In genomic region chr21:46000182-46000730, GRCh38 we compare ENCODE assay signal across 14 cellular contexts. TPM values are rescaled to one million over a fixed set of nuclear protein-coding genes. Genes with fewer than 3 reads are reported as not detected.
A peak's percentile ranks its signal among the peaks of the same experiment; 100 is the strongest.
DNase-seq lines count a peak whose midpoint lies in the region; ATAC-seq and TF ChIP-seq lines count a peak whose summit lies in the region.
"Had no signal": no experiment of that assay in that cellular context is flagged by ENCODE, and none has a peak within 500 bp of the region (broad histone marks: within the 10 kb centered on the region; RNA-seq: fewer than 3 reads in every experiment).

No MANE protein-coding gene starts in this region.

- H3K27me3 ChIP-seq in breast epithelium (no peaks in the 10 kb centered on the region), mammary epithelial cell (ENCODE audit: insufficient read depth, low read length) (no peaks in the 10 kb centered on the region), testis (no peaks in the 10 kb centered on the region)

- H3K4me3 Mint-ChIP-seq in endothelial cell (ENCODE audit: unreplicated experiment), result no peak overlapping the region
- H3K4me3 Mint-ChIP-seq: nephron progenitor cell had no signal

- no peak for TF ChIP-seq POLR2A in breast epithelium (IDR thresholded peaks at IDR 0.05)
- TF ChIP-seq POLR2A in testis (IDR thresholded peaks at IDR 0.05), result no peak

- dilution Hi-C loops in mammary epithelial cell (cut with HindIII; ENCODE audit: low sequenced_read_pairs), result loop anchor here (5.0 to 10.0 kb wide), 2 partner anchors 52 to 105 kb away; no protein-coding TSS in a partner anchor

- ATAC-seq in mucosa of descending colon, result no peak
- ATAC-seq in GM18511 (IDR thresholded peaks at IDR 0.05; ENCODE audit: unreplicated experiment), result no peak

- H3K4me1 Mint-ChIP-seq in endothelial cell (ENCODE audit: unreplicated experiment), result no peaks in the 10 kb centered on the region

- TF ChIP-seq CTCF in breast epithelium (IDR thresholded peaks at IDR 0.05) (no peak), mammary epithelial cell (conservative IDR thresholded peaks at IDR 0.05 in 1 of 2, IDR thresholded peaks at IDR 0.05 in 1 of 2; ENCODE audit: extremely low read depth in 1 of 2, insufficient read depth in 1 of 2, low read depth in 1 of 2, low read length in 2 of 2) (no peak), endothelial cell (IDR thresholded peaks at IDR 0.05; ENCODE audit: unreplicated experiment) (no peak), mucosa of descending colon (IDR thresholded peaks at IDR 0.05) (no peak), testis (IDR thresholded peaks at IDR 0.05) (no peak)

- 86% methylated on average over 8 of the region's 27 CpGs for WGBS in mammary epithelial cell (ENCODE audit: low coverage, missing lambda C conversion rate)
- 76 to 90% methylated on average over 5 to 25 of the region's 27 CpGs for WGBS in testis, 2 donors

- H3K27me3 Mint-ChIP-seq in endothelial cell (ENCODE audit: unreplicated experiment), result peaks cover 1% of the 10 kb centered on the region

- H3K36me3 ChIP-seq in breast epithelium, result no peaks in the 10 kb centered on the region
- no peaks in the 10 kb centered on the region for H3K36me3 ChIP-seq in mammary epithelial cell (ENCODE audit: insufficient read depth, low read length)
- H3K36me3 ChIP-seq in mucosa of descending colon (ENCODE audit: low read depth), result no peaks in the 10 kb centered on the region
- H3K36me3 ChIP-seq in testis (ENCODE audit: low read depth, missing control alignments), result no peaks in the 10 kb centered on the region

- intact Hi-C loops in breast epithelium (cut with DNase I; ENCODE audit: low total_unique reads) (no loop called here), mammary epithelial cell (cut with micrococcal nuclease) (no loop called here), mucosa of descending colon (cut with DNase I, micrococcal nuclease) (no loop called here), testis (cut with DNase I; ENCODE audit: low total_unique reads) (no loop called here)

- H4K20me1 ChIP-seq in mammary epithelial cell (ENCODE audit: insufficient read depth, low read length), result no peaks in the 10 kb centered on the region

- H2AFZ ChIP-seq in mammary epithelial cell (ENCODE audit: low read depth, low read length), result no peak overlapping the region

- H3K9me3 ChIP-seq in breast epithelium (peaks cover 0 to 4% of the 10 kb centered on the region in 2 donors), mammary epithelial cell (replicated peaks; ENCODE audit: insufficient read depth, low read length) (peaks cover 6% of the 10 kb centered on the region), mucosa of descending colon (no peaks in the 10 kb centered on the region), testis (no peaks in the 10 kb centered on the region)

- H3K4me3 ChIP-seq in breast epithelium (no peak overlapping the region), mammary epithelial cell (replicated peaks in 1 of 3; ENCODE audit: insufficient read depth in 1 of 3, low read depth in 2 of 3, low read length in 3 of 3) (no peak overlapping the region), mucosa of descending colon (no peak overlapping the region), testis (no peak overlapping the region)

- no peaks in the 10 kb centered on the region for H3K4me1 ChIP-seq in breast epithelium
- H3K4me1 ChIP-seq in mammary epithelial cell (ENCODE audit: insufficient read depth, low read length), result peaks cover 7% of the 10 kb centered on the region
- H3K4me1 ChIP-seq in mucosa of descending colon (ENCODE audit: low read depth), result no peaks in the 10 kb centered on the region
- no peaks in the 10 kb centered on the region for H3K4me1 ChIP-seq in testis

- in situ Hi-C loops in mammary epithelial cell (cut with MboI; ENCODE audit: low sequenced_read_pairs in 2 of 2), result no loop called here

- H3K27ac Mint-ChIP-seq in endothelial cell (ENCODE audit: unreplicated experiment), result no peak overlapping the region
- H3K27ac Mint-ChIP-seq: nephron progenitor cell had no signal

- no TSS peak for BruUV-seq in mammary epithelial cell (replicated peaks; lab: Mats Ljungman, UMichigan)

- CTCF ChIA-PET in mammary epithelial cell (lab: Charles Lee; ENCODE audit: low non-redundant PET), result no interaction called here

- DNase-seq in breast epithelium (ENCODE audit: low spot score in 2 of 2), result peak; percentile 2 to 36
- DNase-seq in mammary epithelial cell, result no peak
- peak; percentile 2 for DNase-seq in endothelial cell (ENCODE audit: low spot score)
- peak in 2 of 3 donors; percentile 18 to 30 for DNase-seq in mucosa of descending colon
- DNase-seq in testis, result peak; percentile 12
- no peak for DNase-seq in T1000 (lab: John Stamatoyannopoulos, UW)
- DNase-seq in SIG-M5 (lab: John Stamatoyannopoulos, UW), result no peak
- DNase-seq: activated CD4-positive, alpha-beta T cell treated with anti-CD3 and anti-CD28 coated beads, Interleukin-2, amount 50 U/mL, for 4 hours; Calu3; NCI-H1417 treated with DMSO at 0.1 percent for 48 hours; NCI-H2171 treated with DMSO at 0.1 percent for 48 hours; retina had no signal

- no peaks in the 10 kb centered on the region for H3K79me2 ChIP-seq in mammary epithelial cell (ENCODE audit: insufficient read depth, low read length)

- H3K4me2 ChIP-seq in mammary epithelial cell (ENCODE audit: insufficient read depth, low read depth, low read length), result no peak overlapping the region

- H3K27ac ChIP-seq in breast epithelium, result peak overlapping the region in 1 of 2 donors; percentile 43
- no peak overlapping the region for H3K27ac ChIP-seq in mammary epithelial cell (ENCODE audit: insufficient read depth, low read depth, low read length)
- peak overlapping the region in 1 of 2 donors; percentile 11 for H3K27ac ChIP-seq in testis

- H3K9me3 Mint-ChIP-seq in endothelial cell (ENCODE audit: unreplicated experiment), result no peaks in the 10 kb centered on the region
- H3K9me3 Mint-ChIP-seq: nephron progenitor cell had no signal

- peaks cover 5% of the 10 kb centered on the region for H3K36me3 Mint-ChIP-seq in endothelial cell (ENCODE audit: low read depth, unreplicated experiment)

- no peak overlapping the region for H3K9ac ChIP-seq in mammary epithelial cell (ENCODE audit: insufficient read depth, low read length)

RNA-seq across cellular contexts. Expression of gene COL6A1, which starts 18.7 kb away (rescaled TPM):
- 100 to 1,000 TPM; 137 to 527 (median 201) TPM for total RNA-seq in breast epithelium
- 100 to 1,000 TPM in 1 of 2 donors, 1 to 10 TPM in 1; 9.1 to 156 TPM for total RNA-seq in mammary epithelial cell
- polyA plus RNA-seq in mammary epithelial cell, result 12.0 TPM
- 4.4 TPM for polyA minus RNA-seq in mammary epithelial cell
- 65.5 TPM for total RNA-seq in endothelial cell (ENCODE audit: unreplicated experiment)
- 100 to 1,000 TPM in 2 of 3 donors, 10 to 100 TPM in 1; 45.0 to 663 (median 114) TPM for total RNA-seq in mucosa of descending colon
- total RNA-seq in testis, result 100 to 1,000 TPM; 166 to 178 TPM
- polyA plus RNA-seq in testis (ENCODE audit: insufficient read depth, low read depth, low replicate concordance), result 197 TPM

Comparison
In these comparisons a context has a peak if more than half of its experiments do, and no peak if none do; other contexts are left out.
1. DNase-seq: peak in breast epithelium (2 of 2), endothelial cell (single experiment), mucosa of descending colon (2 of 3) and testis (single experiment); none in mammary epithelial cell (single experiment), T1000 (single experiment) and SIG-M5 (single experiment).